ENCODE assay signal across 8 cellular contexts in genomic region chr7:101743241-101743994, GRCh38.
A peak's percentile ranks its signal among the peaks of the same experiment; 100 is the strongest.
DNase-seq lines count a peak whose midpoint lies in the region; ATAC-seq and TF ChIP-seq lines count a peak whose summit lies in the region.

No MANE protein-coding gene starts in this region.

- intact Hi-C loops in mammary epithelial cell (cut with micrococcal nuclease) = loop anchor here (1.0 to 5.0 kb wide), 3 partner anchors 55 to 139 kb away; no protein-coding TSS in a partner anchor

- 6% methylated on average over 17 of the region's 60 CpGs for WGBS in mammary epithelial cell (ENCODE audit: low coverage, missing lambda C conversion rate)

- peak; percentile 81 for DNase-seq in GM12865 (ENCODE audit: low read depth)
- DNase-seq in NCI-H146 treated with DMSO at 0.1 percent for 48 hours (lab: John Stamatoyannopoulos, UW; ENCODE audit: unreplicated experiment) = peak; percentile 58
- peak; percentile 66 for DNase-seq in WERI-Rb-1
- DNase-seq in mammary epithelial cell = peak; percentile 66
- peak; percentile 94 for DNase-seq in left kidney (ENCODE audit: low read depth, low spot score)
- DNase-seq in stimulated activated CD4-positive, alpha-beta T cell treated with anti-CD3 and anti-CD28 coated beads, Interleukin-4, amount 100 ng/mL, for 1 hour = peak; percentile 71
- DNase-seq in middle frontal gyrus (ENCODE audit: extremely low spot score, low spot score) = no peak

- peak overlapping the region; percentile 81 for H2AFZ ChIP-seq in mammary epithelial cell (ENCODE audit: low read depth, low read length)

- no peak overlapping the region for H3K9ac ChIP-seq in mammary epithelial cell (ENCODE audit: insufficient read depth, low read length)

- no peaks in the 10 kb centered on the region for H4K20me1 ChIP-seq in mammary epithelial cell (ENCODE audit: insufficient read depth, low read length)

- in situ Hi-C loops in mammary epithelial cell (cut with MboI; ENCODE audit: low sequenced_read_pairs in 2 of 2) = loop anchor here in 1 of 2 donors (10.0 kb wide), 1 partner anchor 71 kb away; the partner anchor contains the start of gene CUX1

- no TSS peak for BruUV-seq in mammary epithelial cell (replicated peaks; lab: Mats Ljungman, UMichigan)

- H3K27ac ChIP-seq in WERI-Rb-1 = peak overlapping the region; percentile 56
- no peak overlapping the region for H3K27ac ChIP-seq in mammary epithelial cell (ENCODE audit: insufficient read depth, low read depth, low read length)

- no peaks in the 10 kb centered on the region for H3K79me2 ChIP-seq in mammary epithelial cell (ENCODE audit: insufficient read depth, low read length)

- H3K36me3 ChIP-seq in WERI-Rb-1 (no peaks in the 10 kb centered on the region), mammary epithelial cell (ENCODE audit: insufficient read depth, low read length) (no peaks in the 10 kb centered on the region)

- CTCF ChIA-PET in mammary epithelial cell (lab: Charles Lee; ENCODE audit: low non-redundant PET) = interaction anchor here (0.6 to 0.7 kb wide), 3 partner anchors 57 to 307 kb away, joined by 3 to 4 read pairs (median 3); no protein-coding TSS in a partner anchor

- TF ChIP-seq CTCF in GM12865 (IDR thresholded peaks at IDR 0.05; ENCODE audit: insufficient read depth, low read depth, low read length, missing control alignments) (peak; percentile 54), WERI-Rb-1 (IDR thresholded peaks at IDR 0.05; ENCODE audit: low read depth, low read length) (peak; percentile 51), mammary epithelial cell (conservative IDR thresholded peaks at IDR 0.05 in 1 of 2, IDR thresholded peaks at IDR 0.05 in 1 of 2; ENCODE audit: extremely low read depth in 1 of 2, insufficient read depth in 1 of 2, low read depth in 1 of 2, low read length in 2 of 2) (peak in 1 of 2 donors; percentile 65)

- H3K4me1 ChIP-seq in mammary epithelial cell (ENCODE audit: insufficient read depth, low read length) = peaks cover 5% of the 10 kb centered on the region

- H3K27me3 ChIP-seq in WERI-Rb-1 (ENCODE audit: insufficient read depth, low read depth, severe bottlenecking) (no peaks in the 10 kb centered on the region), mammary epithelial cell (ENCODE audit: insufficient read depth, low read length) (no peaks in the 10 kb centered on the region)

- ATAC-seq in GM19351 (IDR thresholded peaks at IDR 0.05; ENCODE audit: unreplicated experiment) = no peak

- peak overlapping the region; percentile 98 for H3K4me2 ChIP-seq in mammary epithelial cell (ENCODE audit: insufficient read depth, low read depth, low read length)

- dilution Hi-C loops in mammary epithelial cell (cut with HindIII; ENCODE audit: low sequenced_read_pairs) = no loop called here

- H3K4me3 ChIP-seq in GM12865 (ENCODE audit: low read depth, low read length) (peak overlapping the region; percentile 62), WERI-Rb-1 (ENCODE audit: low read depth, low read length) (peak overlapping the region; percentile 66), mammary epithelial cell (replicated peaks in 1 of 3; ENCODE audit: insufficient read depth in 1 of 3, low read depth in 2 of 3, low read length in 3 of 3) (peak overlapping the region; percentile 55 to 57 (median 55))

- H3K9me3 ChIP-seq in WERI-Rb-1 (ENCODE audit: severe bottlenecking) (no peaks in the 10 kb centered on the region), mammary epithelial cell (replicated peaks; ENCODE audit: insufficient read depth, low read length) (no peaks in the 10 kb centered on the region)
